Comparison of ENCODE assay signal across 9 cellular contexts in the genomic region with DNA sequence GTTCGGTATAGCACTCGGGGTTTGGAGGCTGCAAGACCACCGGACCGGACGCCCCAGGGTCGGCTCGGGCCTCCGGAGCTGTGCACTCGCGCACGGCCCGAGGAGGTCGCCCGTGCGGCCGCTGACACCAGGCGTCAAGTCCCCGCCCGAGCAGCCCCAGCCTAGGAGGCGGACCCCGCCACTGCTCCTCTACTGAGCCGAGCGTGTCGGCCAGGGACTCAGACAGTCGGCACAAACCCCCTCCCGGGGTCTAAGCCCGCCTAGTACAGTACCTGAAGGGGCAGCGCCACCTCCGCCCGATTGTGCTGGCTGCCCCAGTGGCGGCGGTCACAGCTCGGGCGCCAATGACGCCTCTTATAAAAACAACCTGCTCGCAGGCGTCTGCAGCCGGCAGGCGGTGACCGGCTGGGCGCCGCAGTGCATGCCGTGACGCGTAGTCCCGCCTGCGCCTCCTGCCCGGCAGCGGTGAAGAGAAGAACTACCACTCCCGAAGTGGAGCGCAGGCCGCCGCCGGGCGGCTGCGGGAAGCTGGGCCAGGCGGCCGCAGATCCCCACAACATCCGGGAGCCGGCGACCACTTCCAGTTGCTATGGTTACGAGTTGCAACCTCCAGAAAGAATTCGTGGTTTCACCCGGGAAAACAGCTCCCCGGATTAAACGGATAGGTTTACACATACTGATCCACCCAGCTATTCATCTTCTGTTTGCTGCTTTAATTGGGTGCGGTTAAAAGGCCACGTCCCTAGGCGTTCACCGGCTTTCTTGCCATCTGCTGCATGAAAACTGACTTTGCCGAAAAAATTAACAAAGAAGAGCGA. TPM values are rescaled to one million over a fixed set of nuclear protein-coding genes. Genes with fewer than 3 reads are reported as not detected.
DNase-seq lines count a peak whose midpoint lies in the region; ATAC-seq, FAIRE-seq and TF ChIP-seq lines count a peak whose summit lies in the region.
"Had no signal": no experiment of that assay in that cellular context is flagged by ENCODE, and none has a peak within 500 bp of the region (broad histone marks: within the 10 kb centered on the region; RNA-seq: fewer than 3 reads in every experiment).

A gene with protein sequence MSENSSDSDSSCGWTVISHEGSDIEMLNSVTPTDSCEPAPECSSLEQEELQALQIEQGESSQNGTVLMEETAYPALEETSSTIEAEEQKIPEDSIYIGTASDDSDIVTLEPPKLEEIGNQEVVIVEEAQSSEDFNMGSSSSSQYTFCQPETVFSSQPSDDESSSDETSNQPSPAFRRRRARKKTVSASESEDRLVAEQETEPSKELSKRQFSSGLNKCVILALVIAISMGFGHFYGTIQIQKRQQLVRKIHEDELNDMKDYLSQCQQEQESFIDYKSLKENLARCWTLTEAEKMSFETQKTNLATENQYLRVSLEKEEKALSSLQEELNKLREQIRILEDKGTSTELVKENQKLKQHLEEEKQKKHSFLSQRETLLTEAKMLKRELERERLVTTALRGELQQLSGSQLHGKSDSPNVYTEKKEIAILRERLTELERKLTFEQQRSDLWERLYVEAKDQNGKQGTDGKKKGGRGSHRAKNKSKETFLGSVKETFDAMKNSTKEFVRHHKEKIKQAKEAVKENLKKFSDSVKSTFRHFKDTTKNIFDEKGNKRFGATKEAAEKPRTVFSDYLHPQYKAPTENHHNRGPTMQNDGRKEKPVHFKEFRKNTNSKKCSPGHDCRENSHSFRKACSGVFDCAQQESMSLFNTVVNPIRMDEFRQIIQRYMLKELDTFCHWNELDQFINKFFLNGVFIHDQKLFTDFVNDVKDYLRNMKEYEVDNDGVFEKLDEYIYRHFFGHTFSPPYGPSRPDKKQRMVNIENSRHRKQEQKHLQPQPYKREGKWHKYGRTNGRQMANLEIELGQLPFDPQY (minus strand): TSS at position 411 of the 818 bp plus-strand sequence. CDS start 18,935 bp downstream, outside the sequence.
A gene with protein sequence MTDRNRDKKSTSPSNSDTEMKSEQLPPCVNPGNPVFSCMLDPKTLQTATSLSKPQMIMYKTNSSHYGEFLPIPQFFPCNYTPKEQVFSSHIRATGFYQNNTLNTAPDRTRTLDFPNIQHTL (plus strand): TSS at position 547 of the 818 bp plus-strand sequence. CDS start 274 bp downstream, outside the sequence.

- no peaks in the 10 kb centered on the region for H3K9me3 ChIP-seq in keratinocyte (ENCODE audit: control insufficient read depth, low read depth, low read length)

- peak; percentile 85 for TF ChIP-seq POLR2A in GM18951 (IDR thresholded peaks at IDR 0.05; ENCODE audit: extremely low read depth, insufficient read depth, insufficient read length)

- H2AFZ ChIP-seq in keratinocyte (ENCODE audit: control insufficient read depth, low read length) = peak within 1 kb of the TSS; percentile 99

- no peaks in the 10 kb centered on the region for H3K36me3 ChIP-seq in keratinocyte (ENCODE audit: control insufficient read depth in 2 of 2, extremely low read depth in 1 of 2, insufficient read depth in 2 of 2, low read length in 2 of 2)

- FAIRE-seq in keratinocyte (lab: Jason Lieb, UNC) = no peak
- FAIRE-seq: colon had no signal

- H3K4me3 ChIP-seq in AG10803 (ENCODE audit: low read length) = peak within 1 kb of the TSS; percentile 90
- H3K4me3 ChIP-seq in keratinocyte (ENCODE audit: control insufficient read depth in 2 of 3, extremely low read depth in 1 of 3, insufficient read depth in 2 of 3, low read depth in 1 of 3, low read length in 3 of 3) = peak within 1 kb of the TSS; percentile 88 to 93 (median 92)

- peak; percentile 96 for DNase-seq in AG10803 (ENCODE audit: low read depth)
- peak; percentile 88 for DNase-seq in NCI-H345 (lab: John Stamatoyannopoulos, UW)
- peak; percentile 47 to 77 for DNase-seq in cerebellar nuclear complex (lab: John Stamatoyannopoulos, UW)
- DNase-seq in keratinocyte (ENCODE audit: low read depth, low spot score) = peak; percentile 54
- peak; percentile 70 to 77 for DNase-seq in stimulated activated CD4-positive, alpha-beta T cell treated with anti-CD3 and anti-CD28 coated beads, Interleukin-15, amount 100 ng/mL, for 1 hour (ENCODE audit: low read depth in 1 of 2, low spot score in 1 of 2)

- H3K4me2 ChIP-seq in keratinocyte (ENCODE audit: control insufficient read depth, extremely low read depth, insufficient read depth, low read depth, low read length) = peak within 1 kb of the TSS; percentile 94

- H3K9ac ChIP-seq in keratinocyte (ENCODE audit: control insufficient read depth, extremely low read depth, insufficient read depth, low read length) = peak within 1 kb of the TSS; percentile 82

- no peaks in the 10 kb centered on the region for H4K20me1 ChIP-seq in keratinocyte (ENCODE audit: control insufficient read depth, extremely low read depth, insufficient read depth, low read length)

- peaks cover 11% of the 10 kb centered on the region for H3K4me1 ChIP-seq in keratinocyte (ENCODE audit: control insufficient read depth, extremely low read depth, insufficient read depth, low read length)

- no peaks in the 10 kb centered on the region for H3K27me3 ChIP-seq in keratinocyte (ENCODE audit: control insufficient read depth, extremely low read depth, insufficient read depth, low read length)

- in situ Hi-C loops in GM18951 (cut with MboI; ENCODE audit: low sequenced_read_pairs, unreplicated experiment) = no loop called here

- peak; percentile 96 for ATAC-seq in HG03196 (IDR thresholded peaks at IDR 0.05; ENCODE audit: unreplicated experiment)
- peak; percentile 95 for ATAC-seq in activated CD4-positive, CD25-positive, alpha-beta regulatory T cell treated with anti-CD3 and anti-CD28 coated beads, Interleukin-2, amount 50 U/mL, for 24 hours

- dilution Hi-C loops in keratinocyte (cut with MboI; ENCODE audit: extremely low pct_ligation_motif_present, low sequenced_read_pairs) = no loop called here

- peak within 1 kb of the TSS; percentile 68 for H3K27ac ChIP-seq in keratinocyte (ENCODE audit: control insufficient read depth, insufficient read depth, low read length)

- TF ChIP-seq CTCF in AG10803 (conservative IDR thresholded peaks at IDR 0.05; ENCODE audit: low read length) = peak; percentile 61
- TF ChIP-seq CTCF in keratinocyte (optimal IDR thresholded peaks at IDR 0.05 in 1 of 3, IDR thresholded peaks at IDR 0.05 in 1 of 3, conservative IDR thresholded peaks at IDR 0.05 in 1 of 3; ENCODE audit: extremely low read depth in 1 of 3, insufficient read depth in 2 of 3, low read length in 3 of 3) = peak; percentile 51 to 90 (median 55)

- peaks cover 2% of the 10 kb centered on the region for H3K79me2 ChIP-seq in keratinocyte (ENCODE audit: control insufficient read depth, insufficient read depth, low read length)

- peaks cover 2% of the 10 kb centered on the region for H3K9me1 ChIP-seq in keratinocyte (ENCODE audit: control insufficient read depth, extremely low read depth, insufficient read depth, low read length)

RNA-seq across cellular contexts. Expression of the first gene that starts in this region (rescaled TPM):
- polyA plus RNA-seq in keratinocyte = 7.1 to 12.4 TPM (median 10.5 TPM) in 3 replicates
- 19.3 TPM for polyA plus RNA-seq in keratinocyte (2011; ENCODE audit: low read depth)
- polyA plus RNA-seq in keratinocyte (2011; cell fraction: cytosol; rRNA removed) = 2.9 and 7.2 TPM in 2 replicates
- polyA plus RNA-seq in keratinocyte (2011; cell fraction: nucleus; rRNA removed) = 21.1 and 24.5 TPM in 2 replicates
- 8.4 and 17.6 TPM in 2 replicates for polyA plus RNA-seq in keratinocyte (2012; ENCODE audit: low replicate concordance)
- 3.6 to 14.5 TPM (median 5.6 TPM) in 3 replicates for polyA minus RNA-seq in keratinocyte
- 5.4 TPM for polyA minus RNA-seq in keratinocyte (2011; cell fraction: cytosol; rRNA and poly(A)+ RNA removed)
- polyA minus RNA-seq in keratinocyte (2011; cell fraction: nucleus; rRNA and poly(A)+ RNA removed) = 14.2 and 27.4 TPM in 2 replicates

RNA-seq across cellular contexts. Expression of the second gene that starts in this region (rescaled TPM):
- 3.2 to 4.3 TPM (median 3.4 TPM) in 3 replicates for polyA plus RNA-seq in keratinocyte
- not detected for polyA plus RNA-seq in keratinocyte (2011; ENCODE audit: low read depth)
- polyA plus RNA-seq in keratinocyte (2011; cell fraction: cytosol; rRNA removed) = 4.8 and 9.6 TPM in 2 replicates
- 1.5 and 2.9 TPM in 2 replicates for polyA plus RNA-seq in keratinocyte (2011; cell fraction: nucleus; rRNA removed)
- polyA plus RNA-seq in keratinocyte (2012; ENCODE audit: low replicate concordance) = 2.4 and 3.8 TPM in 2 replicates
- polyA minus RNA-seq in keratinocyte = 0.56 to 1.1 TPM (median 0.85 TPM) in 3 replicates
- polyA minus RNA-seq in keratinocyte (2011; cell fraction: cytosol; rRNA and poly(A)+ RNA removed) = not detected
- not detected in 2 replicates for polyA minus RNA-seq in keratinocyte (2011; cell fraction: nucleus; rRNA and poly(A)+ RNA removed)

Comparison
In these comparisons a context has a peak if more than half of its experiments do, and no peak if none do; other contexts are left out.
1. Peak in every context shown above with its lines: DNase-seq, ATAC-seq, H3K4me3 ChIP-seq and H3K27ac ChIP-seq.